ENCODE assay signal across 21 cellular contexts in the genomic region with DNA sequence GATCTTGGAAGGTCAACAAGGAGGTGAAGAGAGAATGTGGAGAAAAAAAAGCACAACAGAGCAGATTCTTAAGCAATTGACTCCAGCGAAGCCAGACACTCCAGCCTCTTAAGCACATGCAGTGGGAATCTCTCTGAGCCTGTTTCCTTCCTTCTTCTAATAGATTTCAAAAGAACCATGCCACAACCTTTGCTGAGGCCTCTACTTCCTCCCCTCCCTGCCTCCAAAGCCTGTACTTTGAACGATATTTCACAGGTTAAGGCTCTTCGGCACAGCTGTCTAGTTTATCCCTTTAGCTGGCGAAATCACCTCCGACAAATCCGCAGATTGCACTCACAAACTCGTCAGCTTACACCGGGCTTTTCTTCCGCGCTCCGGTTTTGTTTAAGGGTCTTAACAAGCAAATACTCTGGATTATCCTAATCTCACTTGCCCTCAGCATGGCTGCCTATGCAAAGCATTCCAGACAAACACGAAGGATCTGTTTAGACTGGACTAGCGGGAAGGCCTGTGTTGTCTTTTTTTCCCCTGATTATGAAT.
"Had no signal": no experiment of that assay in that cellular context is flagged by ENCODE, and none has a peak within 500 bp of the region (broad histone marks: within the 10 kb centered on the region; RNA-seq: fewer than 3 reads in every experiment).

No MANE protein-coding gene starts in this region.

- H3K4me1 ChIP-seq: tibial nerve had no signal

- H3K4me3 ChIP-seq: cardiac muscle cell, dorsolateral prefrontal cortex, gastroesophageal sphincter, heart right ventricle, lung, right atrium auricular region, skin epidermis, tibial nerve, vagina had no signal

- DNase-seq: activated CD4-positive, alpha-beta T cell treated with anti-CD3 and anti-CD28 coated beads for 4 hours; activated CD8-positive, alpha-beta memory T cell treated with anti-CD3 and anti-CD28 coated beads, Interleukin-2, amount 50 U/mL, for 4 hours; activated CD8-positive, alpha-beta T cell treated with anti-CD3 and anti-CD28 coated beads, Interleukin-2, amount 10 ng/mL, durations not matched to agents 7 days and 5 days; activated gamma-delta T cell; activated T-cell treated with anti-CD3 and anti-CD28 coated beads, Interleukin-2, amount 50 U/mL, for 48 hours; dorsolateral prefrontal cortex; erythroblast; heart right ventricle; midbrain; stimulated activated CD4-positive, alpha-beta T cell treated with anti-CD3 and anti-CD28 coated beads, Interleukin-4, amount 100 ng/mL, for 4 hours; stimulated activated CD8-positive, alpha-beta memory T cell treated with anti-CD3 and anti-CD28 coated beads, Interleukin-4, amount 100 ng/mL, for 48 hours; stimulated activated naive CD4-positive, alpha-beta T cell treated with Interleukin-2 at 50 U/mL for 16 hours; substantia nigra had no signal

- H3K9me3 ChIP-seq: gastroesophageal sphincter, heart right ventricle, right atrium auricular region, tibial nerve, vagina had no signal

- H3K27me3 ChIP-seq: cardiac muscle cell, gastroesophageal sphincter, heart right ventricle, right atrium auricular region, tibial nerve, vagina had no signal

- ATAC-seq: activated CD8-positive, alpha-beta T cell treated with anti-CD3 and anti-CD28 coated beads, Interleukin-2, amount 10 ng/mL, durations not matched to agents 7 days and 5 days; activated naive CD4-positive, alpha-beta T cell treated with anti-CD3 and anti-CD28 coated beads, Interleukin-2, amount 50 U/mL, for 72 hours had no signal

- H3K27ac ChIP-seq: cardiac muscle cell, dorsolateral prefrontal cortex, gastroesophageal sphincter, heart right ventricle, right atrium auricular region, skin epidermis, tibial nerve, vagina had no signal

- H3K36me3 ChIP-seq: heart right ventricle, tibial nerve had no signal
